24 cellular contexts compared by ENCODE assay signal in genomic region chr1:3607703-3608065, GRCh38. TPM values are rescaled to one million over a fixed set of nuclear protein-coding genes. Genes with fewer than 3 reads are reported as not detected.
"Had no signal": no experiment of that assay in that cellular context is flagged by ENCODE, and none has a peak within 500 bp of the region (broad histone marks: within the 10 kb centered on the region; RNA-seq: fewer than 3 reads in every experiment).

No MANE protein-coding gene starts in this region.

- DNase-seq: dermis blood vessel endothelial cell; esophagus squamous epithelium; foreskin fibroblast; hippocampal formation; left colon; left ventricle myocardium superior; mesenchymal stem cell; midbrain; spleen; stimulated activated CD4-positive, alpha-beta T cell treated with anti-CD3 and anti-CD28 coated beads, Interleukin-15, amount 100 ng/mL, for 24 hours; stimulated activated CD4-positive, alpha-beta T cell treated with anti-CD3 and anti-CD28 coated beads, Interleukin-1b, Interleukin-23, amount 100 ng/mL, for 48 hours; stimulated activated CD4-positive, alpha-beta T cell treated with anti-CD3 and anti-CD28 coated beads, Interleukin-4, amount 100 ng/mL, for 24 hours; tibial artery had no signal

- H3K27ac ChIP-seq: esophagus squamous epithelium, gastroesophageal sphincter, neutrophil, spleen, tibial artery, upper lobe of left lung, vagina had no signal

- ATAC-seq: gastroesophageal sphincter; left colon; left ventricle myocardium superior; sciatic nerve; stimulated activated memory B cell treated with anti-CD40 and anti-IgM and Interleukin-4, amounts not matched to agents 10 μg/mL and 1 μg/mL and 100 μg/mL, for 72 hours had no signal

- H3K4me3 Mint-ChIP-seq: stimulated activated memory B cell treated with anti-CD40 and anti-IgM and Interleukin-4, amounts not matched to agents 10 μg/mL and 1 μg/mL and 100 μg/mL, for 72 hours; stimulated activated naive CD8-positive, alpha-beta T cell treated with anti-CD3 and anti-CD28 coated beads, Interleukin-15, Interleukin-2, amounts not matched to agents 100 ng/mL and 50 ng/mL, for 24 hours had no signal

- H3K36me3 Mint-ChIP-seq: stimulated activated memory B cell treated with anti-CD40 and anti-IgM and Interleukin-4, amounts not matched to agents 10 μg/mL and 1 μg/mL and 100 μg/mL, for 72 hours had no signal

- H3K9me3 Mint-ChIP-seq: nephron; stimulated activated memory B cell treated with anti-CD40 and anti-IgM and Interleukin-4, amounts not matched to agents 10 μg/mL and 1 μg/mL and 100 μg/mL, for 72 hours; stimulated activated naive CD8-positive, alpha-beta T cell treated with anti-CD3 and anti-CD28 coated beads, Interleukin-15, Interleukin-2, amounts not matched to agents 100 ng/mL and 50 ng/mL, for 24 hours had no signal

- H3K27ac Mint-ChIP-seq: nephron; stimulated activated memory B cell treated with anti-CD40 and anti-IgM and Interleukin-4, amounts not matched to agents 10 μg/mL and 1 μg/mL and 100 μg/mL, for 72 hours; stimulated activated naive CD8-positive, alpha-beta T cell treated with anti-CD3 and anti-CD28 coated beads, Interleukin-15, Interleukin-2, amounts not matched to agents 100 ng/mL and 50 ng/mL, for 24 hours had no signal

- H3K4me3 ChIP-seq: esophagus squamous epithelium, gastroesophageal sphincter, lung, spleen, tibial artery, upper lobe of left lung, vagina had no signal

- H3K9me3 ChIP-seq: esophagus squamous epithelium, gastroesophageal sphincter, neutrophil, spleen, tibial artery, upper lobe of left lung, vagina had no signal

- H3K36me3 ChIP-seq: esophagus squamous epithelium, gastroesophageal sphincter, neutrophil, spleen, tibial artery, upper lobe of left lung, vagina had no signal

RNA-seq across cellular contexts. Expression of gene TP73, which starts 44.6 kb away (rescaled TPM):
- total RNA-seq: dermis blood vessel endothelial cell, epithelial cell of proximal tubule, sciatic nerve, skeletal muscle tissue had no signal
